Comparison of ENCODE assay signal across 15 cellular contexts in genomic region chr19:40502647-40503046, GRCh38. TPM values are rescaled to one million over a fixed set of nuclear protein-coding genes. Genes with fewer than 3 reads are reported as not detected.
DNase-seq lines count a peak whose midpoint lies in the region; ATAC-seq, FAIRE-seq and TF ChIP-seq lines count a peak whose summit lies in the region.
"Had no signal": no experiment of that assay in that cellular context is flagged by ENCODE, and none has a peak within 500 bp of the region (broad histone marks: within the 10 kb centered on the region; RNA-seq: fewer than 3 reads in every experiment).

No MANE protein-coding gene starts in this region.

- H3K4me3 ChIP-seq in OCI-LY7 (ENCODE audit: low read depth, low read length, poor library complexity, severe bottlenecking) (no peak overlapping the region), endodermal cell (ENCODE audit: low read length) (no peak overlapping the region), pancreas (no peak overlapping the region)

- no peak overlapping the region for H3K27ac ChIP-seq in OCI-LY7 (ENCODE audit: low read depth, low read length, poor library complexity, severe bottlenecking)
- H3K27ac ChIP-seq in endodermal cell (ENCODE audit: low read depth, low read length): peak overlapping the region; percentile 38
- no peak overlapping the region for H3K27ac ChIP-seq in pancreas
- H3K27ac ChIP-seq: parathyroid adenoma had no signal

- H3K36me3 ChIP-seq in OCI-LY7 (ENCODE audit: insufficient read depth, low read length): no peaks in the 10 kb centered on the region
- no peaks in the 10 kb centered on the region for H3K36me3 ChIP-seq in endodermal cell (ENCODE audit: control insufficient read depth, insufficient read depth, low read length)
- H3K36me3 ChIP-seq in pancreas: no peaks in the 10 kb centered on the region

- peaks cover 48% of the 10 kb centered on the region for H3K27me3 Mint-ChIP-seq in endodermal cell (ENCODE audit: insufficient read depth)

- no peak overlapping the region for H3K9ac ChIP-seq in endodermal cell (ENCODE audit: extremely low read depth, low read length, poor library complexity, severe bottlenecking)
- H3K9ac ChIP-seq: parathyroid adenoma had no signal

- no peaks in the 10 kb centered on the region for H4K20me1 ChIP-seq in OCI-LY7 (ENCODE audit: insufficient read depth, low read length)

- no peaks in the 10 kb centered on the region for H3K9me3 ChIP-seq in OCI-LY7 (ENCODE audit: low read length)
- no peaks in the 10 kb centered on the region for H3K9me3 ChIP-seq in endodermal cell (ENCODE audit: control insufficient read depth, low read length)
- no peaks in the 10 kb centered on the region for H3K9me3 ChIP-seq in pancreas

- no peaks in the 10 kb centered on the region for H3K9me2 ChIP-seq in OCI-LY7 (ENCODE audit: insufficient read depth, low read length)

- H3K27me3 ChIP-seq in endodermal cell (ENCODE audit: control insufficient read depth, insufficient read depth, low read length, poor library complexity, severe bottlenecking) (peaks cover 16% of the 10 kb centered on the region), pancreas (no peaks in the 10 kb centered on the region)

- CTCF ChIA-PET in OCI-LY7 (lab: Charles Lee; ENCODE audit: unreplicated experiment): no interaction called here

- WGBS in endodermal cell (ENCODE audit: insufficient coverage in 1 of 2, insufficient read length in 1 of 2), 2 experiments: 13 to 58% methylated on average over 4 to 6 of the region's 6 CpGs
- WGBS in pancreas, 2 donors: 40 to 46% methylated on average over 6 of the region's 6 CpGs

- H3K4me2 ChIP-seq in OCI-LY7 (ENCODE audit: low read length): no peak overlapping the region

- no peak overlapping the region for H3K4me3 Mint-ChIP-seq in endodermal cell
- H3K4me3 Mint-ChIP-seq: effector memory CD8-positive, alpha-beta T cell had no signal

- no peak overlapping the region for H3K27ac Mint-ChIP-seq in endodermal cell
- H3K27ac Mint-ChIP-seq: effector memory CD8-positive, alpha-beta T cell had no signal

- no peak for FAIRE-seq in pancreas (lab: Jason Lieb, UNC)

- H3K9me3 Mint-ChIP-seq in endodermal cell: no peaks in the 10 kb centered on the region
- H3K9me3 Mint-ChIP-seq: effector memory CD8-positive, alpha-beta T cell had no signal

- peak in 3 of 4 donors; percentile 65 to 83 (median 78) for ATAC-seq in pancreas
- ATAC-seq: effector memory CD8-positive, alpha-beta T cell; Right ventricle myocardium inferior had no signal

- H3K4me1 Mint-ChIP-seq in endodermal cell: no peaks in the 10 kb centered on the region

- H2AFZ ChIP-seq in OCI-LY7 (ENCODE audit: low read length): no peak overlapping the region
- H2AFZ ChIP-seq: parathyroid adenoma had no signal

- POLR2A ChIA-PET in OCI-LY7 (lab: Charles Lee): no interaction called here

- no TSS peak for BruUV-seq in OCI-LY7 (replicated peaks; lab: Mats Ljungman, UMichigan)

- peak; percentile 68 for DNase-seq in DMS53 (lab: John Stamatoyannopoulos, UW)
- DNase-seq in DMS53 treated with DMSO at 0.1 percent for 48 hours (lab: John Stamatoyannopoulos, UW; ENCODE audit: unreplicated experiment): no peak
- DNase-seq in OCI-LY7 (ENCODE audit: low spot score): no peak
- DNase-seq in endodermal cell: peak; percentile 81
- DNase-seq in pancreas: peak in 1 of 6 donors; percentile 37
- DNase-seq in UCSD-AML1 (lab: John Stamatoyannopoulos, UW; ENCODE audit: unreplicated experiment): no peak
- DNase-seq in stimulated activated CD4-positive, alpha-beta T cell treated with anti-CD3 and anti-CD28 coated beads, Interleukin-1b, Interleukin-23, amount 100 ng/mL, for 48 hours: no peak
- no peak for DNase-seq in head of caudate nucleus
- DNase-seq: activated CD4-positive, CD25-positive, alpha-beta regulatory T cell; effector memory CD8-positive, alpha-beta T cell; Kasumi-1; mammary epithelial cell; NCI-H345 had no signal

- intact Hi-C loops in OCI-LY7 (cut with micrococcal nuclease; ENCODE audit: unreplicated experiment) (no loop called here), pancreas (cut with DNase I) (no loop called here), head of caudate nucleus (cut with DNase I) (no loop called here)

- no peaks in the 10 kb centered on the region for H3K79me2 ChIP-seq in OCI-LY7 (ENCODE audit: insufficient read depth, low read depth, low read length)
- H3K79me2 ChIP-seq: parathyroid adenoma had no signal

- no peaks in the 10 kb centered on the region for H3K4me1 ChIP-seq in OCI-LY7 (ENCODE audit: insufficient read depth, low read length, poor library complexity, severe bottlenecking)
- no peaks in the 10 kb centered on the region for H3K4me1 ChIP-seq in endodermal cell (ENCODE audit: control insufficient read depth, insufficient read depth, low read length)
- no peaks in the 10 kb centered on the region for H3K4me1 ChIP-seq in pancreas
- H3K4me1 ChIP-seq: parathyroid adenoma had no signal

- TF ChIP-seq CTCF in OCI-LY7 (conservative IDR thresholded peaks at IDR 0.05; ENCODE audit: low read length) (0 out of 2 replicates have a peak, but pooled peaks have one; percentile 21), endodermal cell (conservative IDR thresholded peaks at IDR 0.05) (peak; percentile 70), pancreas (IDR thresholded peaks at IDR 0.05) (no peak)

- no peaks in the 10 kb centered on the region for H3K36me3 Mint-ChIP-seq in endodermal cell (ENCODE audit: low read depth)

RNA-seq across cellular contexts. Expression of gene SPTBN4, which starts 35.8 kb away (rescaled TPM):
- 2.2 and 6.3 TPM in 2 replicates for total RNA-seq in OCI-LY7 (2014; rRNA removed; shearing (Covaris generic))
- total RNA-seq in OCI-LY7 (2022) (3.3 and 4.1 TPM in 2 replicates), endodermal cell (1 to 10 TPM in 1 of 2 donors, under 1 TPM in 1; 0.79 to 2.0 TPM), pancreas (1 to 10 TPM; 1.0 to 2.5 (median 1.3) TPM)
- polyA plus RNA-seq in endodermal cell (2013, experiment 1 of 2): 1.8 TPM
- 1.9 TPM for polyA plus RNA-seq in endodermal cell (2013, experiment 2 of 2)
- polyA plus RNA-seq in pancreas: 10 to 100 TPM in 1 of 2 donors, 1 to 10 TPM in 1; 9.4 to 23.9 TPM

RNA-seq across cellular contexts. Expression of gene BLVRB, which starts 37.1 kb away (rescaled TPM):
- 46.0 and 48.5 TPM in 2 replicates for total RNA-seq in OCI-LY7 (2014; rRNA removed; shearing (Covaris generic))
- total RNA-seq in OCI-LY7 (2022) (40.3 and 45.0 TPM in 2 replicates), endodermal cell (10 to 100 TPM; 24.7 to 41.0 TPM), pancreas (10 to 100 TPM; 24.1 to 39.9 (median 34.0) TPM)
- 18.1 TPM for polyA plus RNA-seq in endodermal cell (2013, experiment 1 of 2)
- polyA plus RNA-seq in endodermal cell (2013, experiment 2 of 2): 18.8 TPM
- polyA plus RNA-seq in pancreas: 10 to 100 TPM; 47.6 to 49.4 TPM

RNA-seq across cellular contexts. Expression of gene SERTAD3, which starts 58.5 kb away (rescaled TPM):
- total RNA-seq in OCI-LY7 (2014; rRNA removed; shearing (Covaris generic)): 12.2 and 15.7 TPM in 2 replicates
- 18.6 and 21.3 TPM in 2 replicates for total RNA-seq in OCI-LY7 (2022)
- 10 to 100 TPM; 47.7 to 62.6 TPM for total RNA-seq in endodermal cell
- polyA plus RNA-seq in endodermal cell (2013, experiment 1 of 2): 23.6 TPM
- polyA plus RNA-seq in endodermal cell (2013, experiment 2 of 2): 23.0 TPM
- total RNA-seq in pancreas: 10 to 100 TPM in 1 of 6 donors, 1 to 10 TPM in 5; 4.9 to 14.8 (median 7.6) TPM
- polyA plus RNA-seq in pancreas: 10 to 100 TPM; 11.2 to 15.0 TPM

Comparison
In these comparisons a context has a peak if more than half of its experiments do, and no peak if none do; other contexts are left out.
1. DNase-seq: peak in DMS53 (single experiment) and endodermal cell (single experiment); none in DMS53 treated with DMSO at 0.1 percent for 48 hours (single experiment), OCI-LY7 (single experiment), UCSD-AML1 (single experiment), stimulated activated CD4-positive, alpha-beta T cell treated with anti-CD3 and anti-CD28 coated beads, Interleukin-1b, Interleukin-23, amount 100 ng/mL, for 48 hours (single experiment) and head of caudate nucleus (0 of 42).
2. CTCF ChIP-seq: peak in OCI-LY7 (single experiment) and endodermal cell (single experiment); none in pancreas (0 of 4).